In genomic region chr13:96141032-96141431, GRCh38 we compare ENCODE assay signal across 8 cellular contexts. TPM values are rescaled to one million over a fixed set of nuclear protein-coding genes. Genes with fewer than 3 reads are reported as not detected.
A peak's percentile ranks its signal among the peaks of the same experiment; 100 is the strongest.
DNase-seq lines count a peak whose midpoint lies in the region; ATAC-seq and TF ChIP-seq lines count a peak whose summit lies in the region.

No MANE protein-coding gene starts in this region.

- TF ChIP-seq POLR2A in lower leg skin (IDR thresholded peaks at IDR 0.05) = no peak

- 50 to 58% methylated on average over 3 of the region's 3 CpGs for WGBS in heart right ventricle, 2 donors
- WGBS in lower leg skin, 2 donors = 48 to 54% methylated on average over 3 of the region's 3 CpGs

- TF ChIP-seq CTCF in heart right ventricle (IDR thresholded peaks at IDR 0.05) (peak in 6 of 9 donors; percentile 7 to 46 (median 29)), fibroblast of the aortic adventitia (IDR thresholded peaks at IDR 0.05; ENCODE audit: insufficient read depth, low read length) (peak; percentile 38), lower leg skin (IDR thresholded peaks at IDR 0.05) (no peak)

- H3K4me1 ChIP-seq in heart right ventricle = peaks cover 0 to 4% (median 0%) of the 10 kb centered on the region in 9 donors

- no peak overlapping the region for H3K4me3 ChIP-seq in heart right ventricle
- no peak overlapping the region for H3K4me3 ChIP-seq in fibroblast of the aortic adventitia (ENCODE audit: low read depth, low read length)
- no peak overlapping the region for H3K4me3 ChIP-seq in lower leg skin (ENCODE audit: low read depth, poor library complexity, severe bottlenecking)

- no peak for ATAC-seq in heart right ventricle
- no peak for ATAC-seq in left ventricle myocardium superior
- no peak for ATAC-seq in HG03521 (IDR thresholded peaks at IDR 0.05; ENCODE audit: unreplicated experiment)
- ATAC-seq in HG02588 (IDR thresholded peaks at IDR 0.05; ENCODE audit: unreplicated experiment) = no peak

- no peaks in the 10 kb centered on the region for H3K9me3 ChIP-seq in heart right ventricle

- no peak overlapping the region for H3K27ac ChIP-seq in heart right ventricle

- DNase-seq in heart right ventricle (no peak), left ventricle myocardium superior (no peak), RKO (ENCODE audit: low spot score) (peak; percentile 55), fibroblast of the aortic adventitia (ENCODE audit: low read depth) (peak; percentile 63), DMS79 treated with DMSO at 0.1 percent for 48 hours (lab: John Stamatoyannopoulos, UW) (no peak), lower leg skin (ENCODE audit: low spot score in 2 of 2) (no peak)

- intact Hi-C loops in heart right ventricle (cut with DNase I) = loop anchor here in 1 of 10 donors (10.0 kb wide), 1 partner anchor 674 kb away; no protein-coding TSS in a partner anchor
- intact Hi-C loops in left ventricle myocardium superior (cut with micrococcal nuclease) = no loop called here
- intact Hi-C loops in lower leg skin (cut with DNase I; ENCODE audit: low total_unique reads) = no loop called here

- no peaks in the 10 kb centered on the region for H3K36me3 ChIP-seq in heart right ventricle

- H3K27me3 ChIP-seq in heart right ventricle = no peaks in the 10 kb centered on the region

RNA-seq across cellular contexts. Expression of gene HS6ST3, which starts 51.1 kb away (rescaled TPM):
- total RNA-seq in heart right ventricle (1 to 10 TPM in 6 of 10 donors, under 1 TPM in 4; 0.30 to 7.6 (median 1.7) TPM), left ventricle myocardium superior (2.0 TPM), fibroblast of the aortic adventitia (ENCODE audit: low replicate concordance) (0.36 TPM in 1 of 2 replicates, not detected in the other), lower leg skin (1 to 10 TPM in 1 of 4 donors, under 1 TPM in 3; 0.72 to 1.5 (median 0.87) TPM)
- under 1 TPM; 0.01 to 0.07 TPM for polyA plus RNA-seq in heart right ventricle

Comparison
In these comparisons a context has a peak if more than half of its experiments do, and no peak if none do; other contexts are left out.
1. DNase-seq: peak in RKO (single experiment) and fibroblast of the aortic adventitia (single experiment); none in heart right ventricle (0 of 2), left ventricle myocardium superior (single experiment), DMS79 treated with DMSO at 0.1 percent for 48 hours (single experiment) and lower leg skin (0 of 2).
2. CTCF ChIP-seq: peak in heart right ventricle (6 of 9) and fibroblast of the aortic adventitia (single experiment); none in lower leg skin (0 of 3).